Comparison of ENCODE assay signal across 21 cellular contexts in the genomic region with DNA sequence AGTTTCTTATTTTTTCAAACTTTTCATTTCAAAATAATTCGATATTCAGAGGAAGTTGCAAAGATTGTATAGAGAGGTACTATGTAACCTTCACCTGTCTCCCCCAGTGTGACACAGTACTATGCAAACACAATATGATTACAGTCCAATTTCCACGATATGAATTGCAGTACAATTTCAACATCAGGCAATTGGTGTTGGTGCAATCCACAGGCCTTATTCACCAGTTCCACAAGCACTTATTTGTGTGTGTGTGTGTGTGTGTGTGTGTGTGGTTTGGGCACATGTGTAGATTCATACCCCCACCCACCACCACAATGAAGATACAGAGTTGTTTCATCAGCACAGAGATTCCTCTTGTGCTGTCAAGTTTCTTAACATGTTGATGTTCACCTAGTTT.
"Had no signal": no experiment of that assay in that cellular context is flagged by ENCODE, and none has a peak within 500 bp of the region (broad histone marks: within the 10 kb centered on the region; RNA-seq: fewer than 3 reads in every experiment).

No MANE protein-coding gene starts in this region.

- H3K9me3 Mint-ChIP-seq: effector memory CD8-positive, alpha-beta T cell; stimulated activated effector memory CD8-positive, alpha-beta T cell treated with anti-CD3 and anti-CD28 coated beads, Interleukin-12 subunit alpha, Interleukin-12 subunit beta, amount 100 ng/mL, for 72 hours; stimulated activated naive CD8-positive, alpha-beta T cell treated with anti-CD3 and anti-CD28 coated beads, Interleukin-15, Interleukin-2, amounts not matched to agents 100 ng/mL and 50 ng/mL, for 24 hours had no signal

- H3K27ac Mint-ChIP-seq: effector memory CD8-positive, alpha-beta T cell; naive thymus-derived CD4-positive, alpha-beta T cell; nephron; stimulated activated effector memory CD8-positive, alpha-beta T cell treated with anti-CD3 and anti-CD28 coated beads, Interleukin-12 subunit alpha, Interleukin-12 subunit beta, amount 100 ng/mL, for 72 hours; stimulated activated naive CD8-positive, alpha-beta T cell treated with anti-CD3 and anti-CD28 coated beads, Interleukin-15, Interleukin-2, amounts not matched to agents 100 ng/mL and 50 ng/mL, for 24 hours had no signal

- H3K9ac ChIP-seq: neural progenitor cell had no signal

- H3K36me3 ChIP-seq: gastrocnemius medialis, neural progenitor cell, prostate gland, right atrium auricular region, sigmoid colon, thoracic aorta, tibial nerve, upper lobe of right lung, uterus had no signal

- H3K27me3 ChIP-seq: gastrocnemius medialis, neural progenitor cell, right atrium auricular region, sigmoid colon, tibial nerve, upper lobe of right lung, uterus had no signal

- H3K4me3 ChIP-seq: gastrocnemius medialis, neural progenitor cell, prostate gland, right atrium auricular region, sigmoid colon, thoracic aorta, tibial nerve, upper lobe of right lung, uterus had no signal

- H3K9me3 ChIP-seq: gastrocnemius medialis, prostate gland, right atrium auricular region, sigmoid colon, thoracic aorta, tibial nerve, upper lobe of right lung, uterus had no signal

- H3K36me3 Mint-ChIP-seq: neural progenitor cell; stimulated activated effector memory CD8-positive, alpha-beta T cell treated with anti-CD3 and anti-CD28 coated beads, Interleukin-12 subunit alpha, Interleukin-12 subunit beta, amount 100 ng/mL, for 72 hours had no signal

- H3K27ac ChIP-seq: gastrocnemius medialis, neural progenitor cell, prostate gland, right atrium auricular region, sigmoid colon, thoracic aorta, tibial nerve, upper lobe of right lung, uterus had no signal

- H3K4me3 Mint-ChIP-seq: effector memory CD8-positive, alpha-beta T cell; naive thymus-derived CD4-positive, alpha-beta T cell; nephron; neural progenitor cell; stimulated activated effector memory CD8-positive, alpha-beta T cell treated with anti-CD3 and anti-CD28 coated beads, Interleukin-12 subunit alpha, Interleukin-12 subunit beta, amount 100 ng/mL, for 72 hours; stimulated activated naive CD8-positive, alpha-beta T cell treated with anti-CD3 and anti-CD28 coated beads, Interleukin-15, Interleukin-2, amounts not matched to agents 100 ng/mL and 50 ng/mL, for 24 hours had no signal

- H3K4me1 ChIP-seq: gastrocnemius medialis, prostate gland, right atrium auricular region, sigmoid colon, tibial nerve, upper lobe of right lung, uterus had no signal

- H3K4me2 ChIP-seq: neural progenitor cell had no signal

- DNase-seq: cortex of kidney; effector memory CD8-positive, alpha-beta T cell; foreskin fibroblast; gastrocnemius medialis; head of caudate nucleus; midbrain; naive thymus-derived CD4-positive, alpha-beta T cell; nucleus accumbens; sigmoid colon; stimulated activated CD4-positive, alpha-beta T cell treated with anti-CD3 and anti-CD28 coated beads, Interleukin-2, amount 100 ng/mL, for 24 hours; stimulated activated CD4-positive, alpha-beta T cell treated with anti-CD3 and anti-CD28 coated beads, Interleukin-4, amount 100 ng/mL, for 24 hours; upper lobe of right lung; uterus had no signal

- ATAC-seq: effector memory CD8-positive, alpha-beta T cell; gastrocnemius medialis; naive thymus-derived CD4-positive, alpha-beta T cell; stimulated activated effector memory CD8-positive, alpha-beta T cell treated with anti-CD3 and anti-CD28 coated beads, Interleukin-12 subunit alpha, Interleukin-12 subunit beta, amount 100 ng/mL, for 72 hours; upper lobe of right lung had no signal

- H3K4me1 Mint-ChIP-seq: naive thymus-derived CD4-positive, alpha-beta T cell; stimulated activated effector memory CD8-positive, alpha-beta T cell treated with anti-CD3 and anti-CD28 coated beads, Interleukin-12 subunit alpha, Interleukin-12 subunit beta, amount 100 ng/mL, for 72 hours had no signal

- H2AFZ ChIP-seq: neural progenitor cell had no signal
